20 cellular contexts compared by ENCODE assay signal in the genomic region with DNA sequence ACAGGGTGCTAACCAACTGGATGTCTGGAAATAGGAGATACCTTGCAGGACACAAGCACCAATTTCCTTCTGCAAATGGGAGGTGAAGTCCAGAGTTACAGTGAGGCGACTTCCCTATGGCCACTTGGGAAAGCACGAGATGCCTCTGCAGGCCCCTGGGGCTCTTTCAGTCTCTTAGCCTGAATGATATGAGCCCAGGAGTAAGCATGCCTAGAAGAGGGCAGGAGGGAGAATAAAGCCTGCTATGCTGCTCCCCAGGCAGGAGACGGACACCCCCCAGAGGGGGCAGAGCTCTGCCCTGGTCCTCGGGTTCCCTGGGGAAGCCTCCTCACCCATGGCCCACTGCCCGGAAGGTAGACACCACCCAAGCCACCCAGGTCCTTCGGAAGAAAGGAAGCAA.
DNase-seq lines count a peak whose midpoint lies in the region; ATAC-seq, FAIRE-seq and TF ChIP-seq lines count a peak whose summit lies in the region.
"Had no signal": no experiment of that assay in that cellular context is flagged by ENCODE, and none has a peak within 500 bp of the region (broad histone marks: within the 10 kb centered on the region; RNA-seq: fewer than 3 reads in every experiment).

No MANE protein-coding gene starts in this region.

- H3K9me3 ChIP-seq in SK-N-SH (no peaks in the 10 kb centered on the region), GM23248 (ENCODE audit: low read depth) (no peaks in the 10 kb centered on the region)

- H3K36me3 ChIP-seq in SK-N-SH (replicated peaks in 1 of 2; ENCODE audit: control insufficient read depth in 1 of 2, insufficient read depth in 2 of 2, low read length in 1 of 2): peaks cover 0 to 15% of the 10 kb centered on the region in 2 experiments
- H3K36me3 ChIP-seq in GM23248 (ENCODE audit: low read depth): no peaks in the 10 kb centered on the region

- DNase-seq in SK-N-SH: no peak
- DNase-seq in islet precursor cell: peak; percentile 52
- DNase-seq in nephron progenitor cell: no peak
- no peak for DNase-seq in GM23248
- DNase-seq in HTR-8/SVneo (ENCODE audit: insufficient read length, low spot score): no peak
- DNase-seq: AML-193; Caco-2; CD4-positive, alpha-beta T cell; DMS153; DMS79; GDM1; H9 had no signal

- ATAC-seq in SK-N-SH treated with all-trans-retinoic acid at 6 μM for 48 hours (peak; percentile 23), HG02852 (IDR thresholded peaks at IDR 0.05; ENCODE audit: unreplicated experiment) (no peak)

- no peak overlapping the region; the same call in 1 of the 2 replicates for H3K4me2 ChIP-seq in SK-N-SH
- no peak overlapping the region for H3K4me2 ChIP-seq in GM23248 (ENCODE audit: unreplicated experiment)
- H3K4me2 ChIP-seq: A549 had no signal

- H2AFZ ChIP-seq in SK-N-SH (ENCODE audit: low read depth) (no peak overlapping the region), GM23248 (no peak overlapping the region)

- no peak for TF ChIP-seq EP300 in SK-N-SH (IDR thresholded peaks at IDR 0.05; ENCODE audit: borderline replicate concordance in 1 of 2, low read depth in 1 of 2, low read length in 1 of 2)

- H3K4me3 ChIP-seq in SK-N-SH (ENCODE audit: low read depth in 2 of 2, low read length in 1 of 2) (no peak overlapping the region), GM23248 (no peak overlapping the region)
- H3K4me3 ChIP-seq: A549 had no signal

- peaks cover 24% of the 10 kb centered on the region for H3K9me3 Mint-ChIP-seq in nephron progenitor cell
- H3K9me3 Mint-ChIP-seq: CD4-positive, alpha-beta T cell had no signal

- in situ Hi-C loops in GM23248 (cut with MboI): no loop called here

- TF ChIP-seq RAD21 in SK-N-SH (IDR thresholded peaks at IDR 0.05; ENCODE audit: low read length): no peak

- CTCF ChIA-PET in SK-N-SH (lab: Yijun Ruan, JAX): interaction anchor here (1.3 kb wide), 1 partner anchor 15 kb away, joined by 4 read pairs; no protein-coding TSS in a partner anchor

- no peak overlapping the region for H3K4me3 Mint-ChIP-seq in nephron progenitor cell
- H3K4me3 Mint-ChIP-seq: CD4-positive, alpha-beta T cell; H9 had no signal

- H3F3A ChIP-seq in SK-N-SH (replicated peaks; ENCODE audit: insufficient read depth): peaks cover 17% of the 10 kb centered on the region
- H3F3A ChIP-seq in GM23248 (ENCODE audit: insufficient read depth): peaks cover 16% of the 10 kb centered on the region; the same call in 1 of the 2 replicates

- no peaks in the 10 kb centered on the region for H3K9me2 ChIP-seq in SK-N-SH
- no peaks in the 10 kb centered on the region for H3K9me2 ChIP-seq in GM23248 (ENCODE audit: insufficient read depth)

- H3K79me2 ChIP-seq in SK-N-SH (ENCODE audit: insufficient read depth) (no peaks in the 10 kb centered on the region), GM23248 (ENCODE audit: insufficient read depth) (no peaks in the 10 kb centered on the region)

- no peaks in the 10 kb centered on the region for H3K36me3 Mint-ChIP-seq in nephron progenitor cell (ENCODE audit: low read depth)

- POLR2A ChIA-PET in SK-N-SH (lab: Yijun Ruan, JAX): no interaction called here

- H3K27me3 Mint-ChIP-seq in nephron progenitor cell (ENCODE audit: low read depth, poor library complexity): peaks cover 18% of the 10 kb centered on the region

- FAIRE-seq in HTR-8/SVneo (lab: Jason Lieb, UNC): no peak
- FAIRE-seq: A549, GM12892, GM18507, H1 had no signal

- H3K27me3 ChIP-seq in SK-N-SH (ENCODE audit: insufficient read depth) (no peaks in the 10 kb centered on the region), GM23248 (replicated peaks; ENCODE audit: insufficient read depth) (0 out of 2 replicates have a peak, but pooled peaks cover 3% of the 10 kb centered on the region)

- H3K27ac Mint-ChIP-seq in nephron progenitor cell: peak overlapping the region; percentile 46
- H3K27ac Mint-ChIP-seq: CD4-positive, alpha-beta T cell; H9 had no signal

- H3K4me1 ChIP-seq in SK-N-SH (ENCODE audit: control insufficient read depth in 1 of 2, insufficient read depth in 2 of 2, low read depth in 1 of 2, low read length in 1 of 2) (peaks cover 0 to 14% of the 10 kb centered on the region in 2 experiments; a peak in 2 of 4 replicates), GM23248 (ENCODE audit: insufficient read depth) (peaks cover 15% of the 10 kb centered on the region)
- H3K4me1 ChIP-seq: A549, Caco-2 had no signal

- H4K20me1 ChIP-seq in SK-N-SH (ENCODE audit: insufficient read depth): no peaks in the 10 kb centered on the region
- no peaks in the 10 kb centered on the region for H4K20me1 ChIP-seq in GM23248 (ENCODE audit: insufficient read depth)

- H3K4me1 Mint-ChIP-seq in nephron progenitor cell: no peaks in the 10 kb centered on the region

- H3K9ac ChIP-seq in SK-N-SH (no peak overlapping the region), GM23248 (no peak overlapping the region)

- TF ChIP-seq CTCF in SK-N-SH (IDR thresholded peaks at IDR 0.05) (no peak), nephron progenitor cell (IDR thresholded peaks at IDR 0.05) (no peak)

- peak overlapping the region in 1 of 2 experiments; percentile 75; a peak in 2 of 4 replicates for H3K27ac ChIP-seq in SK-N-SH (ENCODE audit: low read depth in 2 of 2, low read length in 1 of 2)
- H3K27ac ChIP-seq in GM23248: no peak overlapping the region
- H3K27ac ChIP-seq: 22Rv1, A549, C4-2B had no signal

- 96% methylated on average over 3 of the region's 6 CpGs for WGBS in SK-N-SH (ENCODE audit: low lambda C conversion rate)
- 86 to 88% methylated on average over 6 of the region's 6 CpGs for WGBS in GM23248 (ENCODE audit: low coverage in 1 of 2, low lambda C conversion rate in 2 of 2, missing lambda C conversion rate in 2 of 2), 2 experiments

TF ChIP-seq in SK-N-SH treated with all-trans-retinoic acid at 6 μM for 48 hours, 23 proteins besides CTCF, POLR2A, EP300 and RAD21:
- TF ChIP-seq, protein P1, sequence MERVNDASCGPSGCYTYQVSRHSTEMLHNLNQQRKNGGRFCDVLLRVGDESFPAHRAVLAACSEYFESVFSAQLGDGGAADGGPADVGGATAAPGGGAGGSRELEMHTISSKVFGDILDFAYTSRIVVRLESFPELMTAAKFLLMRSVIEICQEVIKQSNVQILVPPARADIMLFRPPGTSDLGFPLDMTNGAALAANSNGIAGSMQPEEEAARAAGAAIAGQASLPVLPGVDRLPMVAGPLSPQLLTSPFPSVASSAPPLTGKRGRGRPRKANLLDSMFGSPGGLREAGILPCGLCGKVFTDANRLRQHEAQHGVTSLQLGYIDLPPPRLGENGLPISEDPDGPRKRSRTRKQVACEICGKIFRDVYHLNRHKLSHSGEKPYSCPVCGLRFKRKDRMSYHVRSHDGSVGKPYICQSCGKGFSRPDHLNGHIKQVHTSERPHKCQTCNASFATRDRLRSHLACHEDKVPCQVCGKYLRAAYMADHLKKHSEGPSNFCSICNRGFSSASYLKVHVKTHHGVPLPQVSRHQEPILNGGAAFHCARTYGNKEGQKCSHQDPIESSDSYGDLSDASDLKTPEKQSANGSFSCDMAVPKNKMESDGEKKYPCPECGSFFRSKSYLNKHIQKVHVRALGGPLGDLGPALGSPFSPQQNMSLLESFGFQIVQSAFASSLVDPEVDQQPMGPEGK (CRISPR knock-in tag; IDR thresholded peaks at IDR 0.05; ENCODE audit: borderline replicate concordance): no peak
TF ChIP-seq in SK-N-SH treated with all-trans-retinoic acid at 6 μM for 48 hours: peak in this region for 0.

TF ChIP-seq in SK-N-SH, 30 proteins besides CTCF, POLR2A, EP300 and RAD21 (continues in another document):
- TF ChIP-seq GABPA (IDR thresholded peaks at IDR 0.05; ENCODE audit: low read depth) (no peak), JUND (IDR thresholded peaks at IDR 0.05) (no peak), FOSL2 (IDR thresholded peaks at IDR 0.05; ENCODE audit: borderline replicate concordance, low read depth) (no peak), TAF1 (IDR thresholded peaks at IDR 0.05; ENCODE audit: borderline replicate concordance, low read depth, low read length) (no peak), TCF12 (IDR thresholded peaks at IDR 0.05) (no peak), YY1 (IDR thresholded peaks at IDR 0.05; ENCODE audit: low read depth) (no peak), CHD2 (IDR thresholded peaks at IDR 0.05; ENCODE audit: low read length, partially characterized antibody) (no peak), NRF1 (IDR thresholded peaks at IDR 0.05; ENCODE audit: low read depth, low read length) (no peak), MEF2A (IDR thresholded peaks at IDR 0.05; ENCODE audit: borderline replicate concordance, low read depth) (no peak), SMC3 (IDR thresholded peaks at IDR 0.05; ENCODE audit: low read depth, low read length) (no peak), GATA2 (CRISPR knock-in tag; IDR thresholded peaks at IDR 0.05) (no peak), EZH2phosphoT487 (IDR thresholded peaks at IDR 0.05; ENCODE audit: borderline replicate concordance, low read depth) (no peak)
- TF ChIP-seq, protein P2, sequence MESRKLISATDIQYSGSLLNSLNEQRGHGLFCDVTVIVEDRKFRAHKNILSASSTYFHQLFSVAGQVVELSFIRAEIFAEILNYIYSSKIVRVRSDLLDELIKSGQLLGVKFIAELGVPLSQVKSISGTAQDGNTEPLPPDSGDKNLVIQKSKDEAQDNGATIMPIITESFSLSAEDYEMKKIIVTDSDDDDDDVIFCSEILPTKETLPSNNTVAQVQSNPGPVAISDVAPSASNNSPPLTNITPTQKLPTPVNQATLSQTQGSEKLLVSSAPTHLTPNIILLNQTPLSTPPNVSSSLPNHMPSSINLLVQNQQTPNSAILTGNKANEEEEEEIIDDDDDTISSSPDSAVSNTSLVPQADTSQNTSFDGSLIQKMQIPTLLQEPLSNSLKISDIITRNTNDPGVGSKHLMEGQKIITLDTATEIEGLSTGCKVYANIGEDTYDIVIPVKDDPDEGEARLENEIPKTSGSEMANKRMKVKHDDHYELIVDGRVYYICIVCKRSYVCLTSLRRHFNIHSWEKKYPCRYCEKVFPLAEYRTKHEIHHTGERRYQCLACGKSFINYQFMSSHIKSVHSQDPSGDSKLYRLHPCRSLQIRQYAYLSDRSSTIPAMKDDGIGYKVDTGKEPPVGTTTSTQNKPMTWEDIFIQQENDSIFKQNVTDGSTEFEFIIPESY (IDR thresholded peaks at IDR 0.05; ENCODE audit: borderline replicate concordance, low read depth): no peak
- TF ChIP-seq, protein P3, sequence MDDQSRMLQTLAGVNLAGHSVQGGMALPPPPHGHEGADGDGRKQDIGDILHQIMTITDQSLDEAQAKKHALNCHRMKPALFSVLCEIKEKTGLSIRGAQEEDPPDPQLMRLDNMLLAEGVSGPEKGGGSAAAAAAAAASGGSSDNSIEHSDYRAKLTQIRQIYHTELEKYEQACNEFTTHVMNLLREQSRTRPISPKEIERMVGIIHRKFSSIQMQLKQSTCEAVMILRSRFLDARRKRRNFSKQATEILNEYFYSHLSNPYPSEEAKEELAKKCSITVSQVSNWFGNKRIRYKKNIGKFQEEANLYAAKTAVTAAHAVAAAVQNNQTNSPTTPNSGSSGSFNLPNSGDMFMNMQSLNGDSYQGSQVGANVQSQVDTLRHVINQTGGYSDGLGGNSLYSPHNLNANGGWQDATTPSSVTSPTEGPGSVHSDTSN (IDR thresholded peaks at IDR 0.05): no peak
